ENCODE assay signal across 29 cellular contexts in genomic region chr4:73423184-73423583, GRCh38. TPM values are rescaled to one million over a fixed set of nuclear protein-coding genes. Genes with fewer than 3 reads are reported as not detected.
"Had no signal": no experiment of that assay in that cellular context is flagged by ENCODE, and none has a peak within 500 bp of the region (broad histone marks: within the 10 kb centered on the region; RNA-seq: fewer than 3 reads in every experiment).

No MANE protein-coding gene starts in this region.

- H3K36me3 ChIP-seq: stomach, suprapubic skin, thoracic aorta, thyroid gland, tibial artery, tibial nerve, transverse colon, upper lobe of left lung, upper lobe of right lung, uterus, vagina had no signal

- H3K27me3 ChIP-seq: stomach, suprapubic skin, thyroid gland, tibial artery, tibial nerve, transverse colon, upper lobe of left lung, upper lobe of right lung, uterus, vagina had no signal

- H3K4me3 ChIP-seq: stomach, suprapubic skin, thoracic aorta, thyroid gland, tibial artery, tibial nerve, transverse colon, upper lobe of left lung, upper lobe of right lung, uterus, vagina had no signal

- H3K4me1 ChIP-seq: stomach, suprapubic skin, thyroid gland, tibial artery, tibial nerve, transverse colon, upper lobe of left lung, upper lobe of right lung, uterus, vagina had no signal

- H3K27ac ChIP-seq: stomach, suprapubic skin, thoracic aorta, thyroid gland, tibial artery, tibial nerve, transverse colon, upper lobe of left lung, upper lobe of right lung, uterus, vagina had no signal

- ATAC-seq: stimulated activated effector memory CD8-positive, alpha-beta T cell treated with anti-CD3 and anti-CD28 coated beads, Interleukin-12 subunit alpha, Interleukin-12 subunit beta, amount 100 ng/mL, for 72 hours; stimulated activated naive B cell treated with anti-CD40 and anti-IgM and Interleukin-4, amounts not matched to agents 10 μg/mL and 1 μg/mL and 100 μg/mL, for 72 hours; stimulated activated naive CD8-positive, alpha-beta T cell treated with anti-CD3 and anti-CD28 coated beads, Interleukin-15, amount 100 ng/mL, for 72 hours; stimulated activated naive CD8-positive, alpha-beta T cell treated with anti-CD3 and anti-CD28 coated beads, Interleukin-15, Interleukin-2, amounts not matched to agents 100 U/mL and 50 U/mL, for 24 hours; upper lobe of right lung had no signal

- FAIRE-seq: urothelium cell line had no signal

- H3K9me3 ChIP-seq: stomach, suprapubic skin, thoracic aorta, thyroid gland, tibial artery, tibial nerve, transverse colon, upper lobe of left lung, upper lobe of right lung, uterus, vagina had no signal

- DNase-seq: stimulated activated CD4-positive, alpha-beta T cell treated with anti-CD3 and anti-CD28 coated beads, Interleukin-2, amount 100 ng/mL, for 48 hours; stimulated activated CD4-positive, alpha-beta T cell treated with anti-CD3 and anti-CD28 coated beads, Interleukin-4, amount 100 ng/mL, for 1 hour; stimulated activated CD4-positive, alpha-beta T cell treated with anti-CD3 and anti-CD28 coated beads, Interleukin-4, amount 100 ng/mL, for 24 hours; stimulated activated CD4-positive, alpha-beta T cell treated with anti-CD3 and anti-CD28 coated beads, Interleukin-4, amount 100 ng/mL, for 4 hours; stimulated activated CD8-positive, alpha-beta memory T cell treated with anti-CD3 and anti-CD28 coated beads, Interleukin-4, amount 100 ng/mL, for 48 hours; stimulated activated naive B cell treated with anti-CD40 and anti-IgM and Interleukin-4, amounts not matched to agents 10 μg/mL and 1 μg/mL and 100 μg/mL, for 72 hours; stimulated activated naive CD4-positive, alpha-beta T cell; stimulated activated naive CD4-positive, alpha-beta T cell treated with Interleukin-2 at 50 U/mL for 16 hours; stimulated activated naive CD8-positive, alpha-beta T cell treated with anti-CD3 and anti-CD28 coated beads, Interleukin-15, amount 100 ng/mL, for 72 hours; stimulated activated naive CD8-positive, alpha-beta T cell treated with anti-CD3 and anti-CD28 coated beads, Interleukin-15, Interleukin-2, amounts not matched to agents 100 U/mL and 50 U/mL, for 24 hours; stomach; substantia nigra; thyroid gland; tibial artery; transverse colon; trophoblast cell; upper lobe of left lung; upper lobe of right lung; uterus had no signal

RNA-seq across cellular contexts. Expression of gene AFP, which starts 12.8 kb away (rescaled TPM):
- total RNA-seq: subcutaneous adipose tissue, suprapubic skin, temporal lobe, thoracic aorta, thyroid gland, tibial nerve, transverse colon, upper lobe of right lung, ureter, urinary bladder, uterus, vagina had no signal
- polyA plus RNA-seq: stomach, urinary bladder had no signal

RNA-seq across cellular contexts. Expression of gene ALB, which starts 19.1 kb away (rescaled TPM):
- total RNA-seq: thoracic aorta, vagina had no signal

RNA-seq across cellular contexts. Expression of gene AFM, which starts 58.4 kb away (rescaled TPM):
- total RNA-seq: subcutaneous adipose tissue, suprapubic skin, temporal lobe, thoracic aorta, thyroid gland, tibial nerve, transverse colon, upper lobe of right lung, ureter, urinary bladder, vagina had no signal
